ENCODE assay signal across 10 cellular contexts in genomic region chr3:152352559-152352958, GRCh38.
A peak's percentile ranks its signal among the peaks of the same experiment; 100 is the strongest.
DNase-seq lines count a peak whose midpoint lies in the region; ATAC-seq and TF ChIP-seq lines count a peak whose summit lies in the region.
"Had no signal": no experiment of that assay in that cellular context is flagged by ENCODE, and none has a peak within 500 bp of the region (broad histone marks: within the 10 kb centered on the region; RNA-seq: fewer than 3 reads in every experiment).

No MANE protein-coding gene starts in this region.

- no TSS peak for BruUV-seq in Calu3 (replicated peaks; lab: Mats Ljungman, UMichigan)

- no peak overlapping the region for H3K4me3 ChIP-seq in BLaER1
- no peak overlapping the region for H3K4me3 ChIP-seq in ascending aorta
- H3K4me3 ChIP-seq in mesodermal cell (ENCODE audit: extremely low read depth, insufficient read depth, low read length, poor library complexity, severe bottlenecking): no peak overlapping the region

- no peaks in the 10 kb centered on the region for H3K27me3 ChIP-seq in BLaER1
- H3K27me3 ChIP-seq in ascending aorta: no peaks in the 10 kb centered on the region

- H3K4me3 Mint-ChIP-seq in Calu3 (ENCODE audit: low read depth, unreplicated experiment): no peak overlapping the region

- H3K9ac ChIP-seq in BLaER1: 0 out of 2 replicates have a peak overlapping the region, but pooled peaks have one; percentile 32

- peak overlapping the region; percentile 62 for H3K4me2 ChIP-seq in BLaER1

- no peaks in the 10 kb centered on the region for H3K9me3 Mint-ChIP-seq in Calu3 (ENCODE audit: low read depth, unreplicated experiment)

- DNase-seq in ascending aorta (ENCODE audit: low spot score in 2 of 2) (no peak), Calu3 (no peak)
- DNase-seq: left cardiac atrium, NCI-H187 treated with DMSO at 0.1 percent for 48 hours had no signal

- H3K36me3 ChIP-seq in BLaER1 (peaks cover 1% of the 10 kb centered on the region; the same call in 1 of the 2 replicates), ascending aorta (peaks cover 0 to 5% of the 10 kb centered on the region in 2 donors), mesodermal cell (ENCODE audit: control insufficient read depth, insufficient read depth, low read length) (no peaks in the 10 kb centered on the region)

- H3K27ac ChIP-seq in BLaER1: 0 out of 2 replicates have a peak overlapping the region, but pooled peaks have one; percentile 18
- peak overlapping the region; percentile 31 to 38 for H3K27ac ChIP-seq in ascending aorta
- peak overlapping the region; percentile 70 for H3K27ac ChIP-seq in mesodermal cell (ENCODE audit: low read depth, low read length, severe bottlenecking)

- intact Hi-C loops in ascending aorta (cut with DNase I) (no loop called here), Calu3 (cut with micrococcal nuclease; ENCODE audit: unreplicated experiment) (no loop called here)

- H3K4me1 ChIP-seq in BLaER1: peaks cover 22% of the 10 kb centered on the region
- peaks cover 0 to 39% of the 10 kb centered on the region in 2 donors for H3K4me1 ChIP-seq in ascending aorta
- H3K4me1 ChIP-seq in mesodermal cell (ENCODE audit: control insufficient read depth, insufficient read depth, low read length, poor library complexity, severe bottlenecking): peaks cover 34% of the 10 kb centered on the region

- no peak overlapping the region for H3K27ac Mint-ChIP-seq in Calu3 (ENCODE audit: unreplicated experiment)

- CTCF ChIA-PET in Calu3 (lab: Charles Lee): interaction anchor here (0.8 kb wide), 1 partner anchor 127 kb away, joined by 3 read pairs; no protein-coding TSS in a partner anchor

- H4K20me1 ChIP-seq in BLaER1: peaks cover 60% of the 10 kb centered on the region

- H3K36me3 Mint-ChIP-seq in Calu3 (ENCODE audit: insufficient read depth, unreplicated experiment): no peaks in the 10 kb centered on the region

- no peak for TF ChIP-seq CTCF in ascending aorta (IDR thresholded peaks at IDR 0.05)
- no peak for TF ChIP-seq CTCF in Calu3 (IDR thresholded peaks at IDR 0.05; ENCODE audit: unreplicated experiment)

- H3K4me1 Mint-ChIP-seq in Calu3 (ENCODE audit: low read depth, unreplicated experiment): peaks cover 6% of the 10 kb centered on the region

- WGBS in mesodermal cell (ENCODE audit: insufficient coverage in 2 of 2), 2 experiments: 83 to 86% methylated on average over 1 to 3 of the region's 4 CpGs

- no peaks in the 10 kb centered on the region for H3K9me3 ChIP-seq in BLaER1
- no peaks in the 10 kb centered on the region for H3K9me3 ChIP-seq in ascending aorta
- H3K9me3 ChIP-seq in mesodermal cell (ENCODE audit: control insufficient read depth, low read length): no peaks in the 10 kb centered on the region

- no peaks in the 10 kb centered on the region for H3K27me3 Mint-ChIP-seq in Calu3 (ENCODE audit: unreplicated experiment)

- ATAC-seq in HG02610 (IDR thresholded peaks at IDR 0.05; ENCODE audit: unreplicated experiment): peak; percentile 54
- no peak for ATAC-seq in GM19397 (IDR thresholded peaks at IDR 0.05; ENCODE audit: unreplicated experiment)
- no peak for ATAC-seq in HG02884 (IDR thresholded peaks at IDR 0.05; ENCODE audit: unreplicated experiment)
- no peak for ATAC-seq in GM18520 (IDR thresholded peaks at IDR 0.05; ENCODE audit: unreplicated experiment)

Comparison
In these comparisons a context has a peak if more than half of its experiments do, and no peak if none do; other contexts are left out.
1. H3K27ac ChIP-seq: peak in every context shown above with its lines; median percentile 70 in mesodermal cell; 34 in ascending aorta; 18 in BLaER1.